26 cellular contexts compared by ENCODE assay signal in genomic region chr9:84819446-84819845, GRCh38.
A peak's percentile ranks its signal among the peaks of the same experiment; 100 is the strongest.
DNase-seq lines count a peak whose midpoint lies in the region; ATAC-seq and TF ChIP-seq lines count a peak whose summit lies in the region.
"Had no signal": no experiment of that assay in that cellular context is flagged by ENCODE, and none has a peak within 500 bp of the region (broad histone marks: within the 10 kb centered on the region; RNA-seq: fewer than 3 reads in every experiment).

No MANE protein-coding gene starts in this region.

- no peaks in the 10 kb centered on the region for H3K9me3 Mint-ChIP-seq in osteocyte (ENCODE audit: unreplicated experiment)
- H3K9me3 Mint-ChIP-seq: CD8-positive, alpha-beta T cell; T-helper 1 cell treated with Interleukin-12 subunit alpha and Interleukin-12 subunit beta and Interleukin-4 antibody, amounts not matched to agents 30 μg/mL and 1 μg/mL, for 36 hours had no signal

- no peak overlapping the region for H3K4me3 Mint-ChIP-seq in osteocyte (ENCODE audit: unreplicated experiment)
- H3K4me3 Mint-ChIP-seq: activated CD8-positive, alpha-beta T cell treated with anti-CD3 and anti-CD28 coated beads, Interleukin-2, amount 10 ng/mL, durations not matched to agents 7 days and 5 days; CD8-positive, alpha-beta T cell; T-helper 1 cell treated with Interleukin-12 subunit alpha and Interleukin-12 subunit beta and Interleukin-4 antibody, amounts not matched to agents 30 μg/mL and 1 μg/mL, for 36 hours had no signal

- no CpG with 5 or more reads among the region's 7 CpGs for WGBS in iPS DF 6.9 (ENCODE audit: insufficient coverage, insufficient read length)

- no peak overlapping the region for H3K27ac Mint-ChIP-seq in osteocyte (ENCODE audit: unreplicated experiment)
- H3K27ac Mint-ChIP-seq: activated CD8-positive, alpha-beta T cell treated with anti-CD3 and anti-CD28 coated beads, Interleukin-2, amount 10 ng/mL, durations not matched to agents 7 days and 5 days; CD8-positive, alpha-beta T cell; T-helper 1 cell treated with Interleukin-12 subunit alpha and Interleukin-12 subunit beta and Interleukin-4 antibody, amounts not matched to agents 30 μg/mL and 1 μg/mL, for 36 hours had no signal

- H3K9me3 ChIP-seq in iPS DF 6.9 (ENCODE audit: control insufficient read depth, insufficient read depth, low read length) (no peaks in the 10 kb centered on the region), lower lobe of right lung (no peaks in the 10 kb centered on the region)
- H3K9me3 ChIP-seq: body of pancreas, heart right ventricle, neutrophil, SJSA1 had no signal

- intact Hi-C loops in lower lobe of right lung (cut with DNase I): no loop called here

- H3K4me1 Mint-ChIP-seq in osteocyte (ENCODE audit: unreplicated experiment): peaks cover 4% of the 10 kb centered on the region

- TF ChIP-seq CTCF in osteocyte (IDR thresholded peaks at IDR 0.05) (no peak), lower lobe of right lung (IDR thresholded peaks at IDR 0.05) (no peak)

- H3K4me3 ChIP-seq in iPS DF 6.9 (ENCODE audit: low read length): no peak overlapping the region
- no peak overlapping the region for H3K4me3 ChIP-seq in lower lobe of right lung
- H3K4me3 ChIP-seq: body of pancreas, heart right ventricle, SJSA1 had no signal

- H3K27ac ChIP-seq in iPS DF 6.9 (ENCODE audit: low read length) (no peak overlapping the region), lower lobe of right lung (no peak overlapping the region)
- H3K27ac ChIP-seq: 22Rv1, body of pancreas, heart right ventricle, neutrophil, SJSA1 had no signal

- H3K4me1 ChIP-seq in iPS DF 6.9 (ENCODE audit: control insufficient read depth, insufficient read depth, low read length): no peaks in the 10 kb centered on the region
- H3K4me1 ChIP-seq in lower lobe of right lung: no peaks in the 10 kb centered on the region
- H3K4me1 ChIP-seq: body of pancreas, SJSA1 had no signal

- H3K27me3 Mint-ChIP-seq in osteocyte (ENCODE audit: unreplicated experiment): no peaks in the 10 kb centered on the region

- ATAC-seq in lower lobe of right lung: no peak
- ATAC-seq: activated CD8-positive, alpha-beta T cell treated with anti-CD3 and anti-CD28 coated beads, Interleukin-2, amount 10 ng/mL, durations not matched to agents 7 days and 5 days; body of pancreas; CD8-positive, alpha-beta T cell; heart right ventricle had no signal

- H3K36me3 Mint-ChIP-seq in osteocyte (ENCODE audit: unreplicated experiment): peaks cover 2% of the 10 kb centered on the region
- H3K36me3 Mint-ChIP-seq: CD8-positive, alpha-beta T cell had no signal

- DNase-seq in DMS153 (lab: John Stamatoyannopoulos, UW) (peak; percentile 11), DMS153 treated with DMSO at 0.1 percent for 48 hours (lab: John Stamatoyannopoulos, UW; ENCODE audit: unreplicated experiment) (no peak), NCI-H345 (lab: John Stamatoyannopoulos, UW) (peak; percentile 60), iPS DF 6.9 (ENCODE audit: low read depth, low spot score) (peak; percentile 16), osteocyte (ENCODE audit: extremely low spot score, unreplicated experiment) (peak; percentile 65), NOMO-1 treated with DMSO at 0.1 percent for 48 hours (lab: John Stamatoyannopoulos, UW; ENCODE audit: unreplicated experiment) (no peak), lower lobe of right lung (no peak)
- DNase-seq in activated naive CD4-positive, alpha-beta T cell (lab: John Stamatoyannopoulos, UW): no peak
- DNase-seq: activated CD8-positive, alpha-beta T cell treated with anti-CD3 and anti-CD28 coated beads, Interleukin-2, amount 10 ng/mL, durations not matched to agents 7 days and 5 days; activated effector memory CD4-positive, alpha-beta T cell treated with anti-CD3 and anti-CD28 coated beads, Interleukin-2, amount 50 U/mL, for 16 hours; body of pancreas; CD8-positive, alpha-beta T cell; GDM1; GOT3; heart right ventricle; Kasumi-1; MV-4-11; NCI-H187 treated with DMSO at 0.1 percent for 48 hours; NCI-H524; small intestine; stimulated activated CD4-positive, alpha-beta T cell treated with anti-CD3 and anti-CD28 coated beads, Interleukin-1b, Interleukin-23, amount 100 ng/mL, for 48 hours; trophoblast cell had no signal

- no peaks in the 10 kb centered on the region for H3K27me3 ChIP-seq in iPS DF 6.9 (ENCODE audit: control insufficient read depth, insufficient read depth, low read length)
- H3K27me3 ChIP-seq in lower lobe of right lung (ENCODE audit: low read depth): no peaks in the 10 kb centered on the region
- H3K27me3 ChIP-seq: body of pancreas, heart right ventricle, neutrophil, SJSA1 had no signal

- H3K36me3 ChIP-seq in iPS DF 6.9 (ENCODE audit: control insufficient read depth, insufficient read depth, low read length) (no peaks in the 10 kb centered on the region), lower lobe of right lung (no peaks in the 10 kb centered on the region)
- H3K36me3 ChIP-seq: heart right ventricle, neutrophil, SJSA1 had no signal

Comparison
In these comparisons a context has a peak if more than half of its experiments do, and no peak if none do; other contexts are left out.
1. DNase-seq: peak in DMS153 (single experiment), NCI-H345 (single experiment), iPS DF 6.9 (single experiment) and osteocyte (single experiment); none in DMS153 treated with DMSO at 0.1 percent for 48 hours (single experiment), activated naive CD4-positive, alpha-beta T cell (0 of 4), NOMO-1 treated with DMSO at 0.1 percent for 48 hours (single experiment) and lower lobe of right lung (single experiment).